Comparison of ENCODE assay signal across 10 cellular contexts in genomic region chr12:10501031-10501430, GRCh38. TPM values are rescaled to one million over a fixed set of nuclear protein-coding genes. Genes with fewer than 3 reads are reported as not detected.
DNase-seq lines count a peak whose midpoint lies in the region; ATAC-seq, FAIRE-seq and TF ChIP-seq lines count a peak whose summit lies in the region.
"Had no signal": no experiment of that assay in that cellular context is flagged by ENCODE, and none has a peak within 500 bp of the region (broad histone marks: within the 10 kb centered on the region; RNA-seq: fewer than 3 reads in every experiment).

No MANE protein-coding gene starts in this region.

- no peaks in the 10 kb centered on the region for H3K36me3 ChIP-seq in esophagus squamous epithelium

- WGBS in esophagus squamous epithelium, 2 donors, result 31 to 46% methylated on average over 3 of the region's 3 CpGs

- no peaks in the 10 kb centered on the region for H3K27me3 ChIP-seq in esophagus squamous epithelium

- TF ChIP-seq POLR2A in H54 (IDR thresholded peaks at IDR 0.05; ENCODE audit: low read depth, low read length) (no peak), esophagus squamous epithelium (IDR thresholded peaks at IDR 0.05) (no peak)

- H3K27ac Mint-ChIP-seq in CD14-positive monocyte, result no peak overlapping the region
- H3K27ac Mint-ChIP-seq in activated naive CD8-positive, alpha-beta T cell treated with anti-CD3 and anti-CD28 coated beads for 36 hours, result peak overlapping the region; percentile 55
- H3K27ac Mint-ChIP-seq in stimulated activated naive B cell treated with anti-CD40 and anti-IgM and Interleukin-4, amounts not matched to agents 10 μg/mL and 1 μg/mL and 100 μg/mL, for 72 hours, result no peak overlapping the region

- no peak overlapping the region for H3K4me3 Mint-ChIP-seq in CD14-positive monocyte
- H3K4me3 Mint-ChIP-seq in activated naive CD8-positive, alpha-beta T cell treated with anti-CD3 and anti-CD28 coated beads for 36 hours, result peak overlapping the region; percentile 1
- H3K4me3 Mint-ChIP-seq in stimulated activated naive B cell treated with anti-CD40 and anti-IgM and Interleukin-4, amounts not matched to agents 10 μg/mL and 1 μg/mL and 100 μg/mL, for 72 hours, result no peak overlapping the region

- ATAC-seq in HG03175 (IDR thresholded peaks at IDR 0.05; ENCODE audit: unreplicated experiment), result no peak
- no peak for ATAC-seq in stimulated activated naive B cell treated with anti-CD40 and anti-IgM and Interleukin-4, amounts not matched to agents 10 μg/mL and 1 μg/mL and 100 μg/mL, for 72 hours (replicated peaks)

- peaks cover 8% of the 10 kb centered on the region for H3K4me1 Mint-ChIP-seq in CD14-positive monocyte
- H3K4me1 Mint-ChIP-seq in activated naive CD8-positive, alpha-beta T cell treated with anti-CD3 and anti-CD28 coated beads for 36 hours, result peaks cover 65% of the 10 kb centered on the region
- peaks cover 0 to 2% of the 10 kb centered on the region in 2 donors for H3K4me1 Mint-ChIP-seq in stimulated activated naive B cell treated with anti-CD40 and anti-IgM and Interleukin-4, amounts not matched to agents 10 μg/mL and 1 μg/mL and 100 μg/mL, for 72 hours

- H3K36me3 Mint-ChIP-seq in CD14-positive monocyte, result no peaks in the 10 kb centered on the region
- H3K36me3 Mint-ChIP-seq in activated naive CD8-positive, alpha-beta T cell treated with anti-CD3 and anti-CD28 coated beads for 36 hours, result peaks cover 12% of the 10 kb centered on the region
- no peaks in the 10 kb centered on the region for H3K36me3 Mint-ChIP-seq in stimulated activated naive B cell treated with anti-CD40 and anti-IgM and Interleukin-4, amounts not matched to agents 10 μg/mL and 1 μg/mL and 100 μg/mL, for 72 hours

- H3K4me1 ChIP-seq in esophagus squamous epithelium, result no peaks in the 10 kb centered on the region

- H3K4me3 ChIP-seq in esophagus squamous epithelium, result no peak overlapping the region

- TF ChIP-seq CTCF in CD14-positive monocyte (IDR thresholded peaks at IDR 0.05) (peak; percentile 14), esophagus squamous epithelium (IDR thresholded peaks at IDR 0.05) (peak in 1 of 6 experiments; percentile 26)

- peaks cover 0 to 7% (median 3%) of the 10 kb centered on the region in 7 donors for H3K9me3 Mint-ChIP-seq in CD14-positive monocyte
- H3K9me3 Mint-ChIP-seq in activated naive CD8-positive, alpha-beta T cell treated with anti-CD3 and anti-CD28 coated beads for 36 hours, result peaks cover 5% of the 10 kb centered on the region
- no peaks in the 10 kb centered on the region for H3K9me3 Mint-ChIP-seq in stimulated activated naive B cell treated with anti-CD40 and anti-IgM and Interleukin-4, amounts not matched to agents 10 μg/mL and 1 μg/mL and 100 μg/mL, for 72 hours

- no peak for DNase-seq in CD14-positive monocyte (ENCODE audit: low spot score)
- DNase-seq in HT1080 (ENCODE audit: low read depth), result peak; percentile 29
- DNase-seq in activated naive CD8-positive, alpha-beta T cell treated with anti-CD3 and anti-CD28 coated beads for 36 hours, result no peak
- peak; percentile 7 for DNase-seq in kidney glomerular epithelial cell (lab: John Stamatoyannopoulos, UW)
- no peak for DNase-seq in stimulated activated naive B cell treated with anti-CD40 and anti-IgM and Interleukin-4, amounts not matched to agents 10 μg/mL and 1 μg/mL and 100 μg/mL, for 72 hours
- no peak for DNase-seq in H54 (ENCODE audit: insufficient read length, low spot score)
- no peak for DNase-seq in esophagus squamous epithelium (lab: John Stamatoyannopoulos, UW)
- DNase-seq: activated effector memory CD4-positive, alpha-beta T cell treated with anti-CD3 and anti-CD28 coated beads, Interleukin-2, amount 50 U/mL, for 16 hours; stimulated activated naive CD4-positive, alpha-beta T cell had no signal

- no peak for FAIRE-seq in H54 (lab: Jason Lieb, UNC)

- intact Hi-C loops in CD14-positive monocyte (cut with micrococcal nuclease), result no loop called here
- intact Hi-C loops in esophagus squamous epithelium (cut with DNase I), result no loop called here

- H3K9me3 ChIP-seq in esophagus squamous epithelium, result no peaks in the 10 kb centered on the region

- H3K27me3 Mint-ChIP-seq in CD14-positive monocyte (ENCODE audit: low read depth in 3 of 3), result peaks cover 1 to 7% (median 2%) of the 10 kb centered on the region in 3 donors
- H3K27me3 Mint-ChIP-seq in activated naive CD8-positive, alpha-beta T cell treated with anti-CD3 and anti-CD28 coated beads for 36 hours, result no peaks in the 10 kb centered on the region
- peaks cover under 1 to 15% of the 10 kb centered on the region in 2 donors for H3K27me3 Mint-ChIP-seq in stimulated activated naive B cell treated with anti-CD40 and anti-IgM and Interleukin-4, amounts not matched to agents 10 μg/mL and 1 μg/mL and 100 μg/mL, for 72 hours

- H3K27ac ChIP-seq in esophagus squamous epithelium, result no peak overlapping the region

RNA-seq across cellular contexts. Expression of gene EIF2S3B, which starts 4.7 kb away (rescaled TPM):
- under 1 TPM; 0.30 to 0.37 TPM for polyA plus RNA-seq in CD14-positive monocyte
- 1.3 and 1.4 TPM in 2 replicates for total RNA-seq in HT1080 (2014; rRNA removed; shearing (Covaris generic))
- polyA plus RNA-seq in HT1080 (2015; cell fraction: cytosol; rRNA removed), result 0.59 and 1.5 TPM in 2 replicates
- 1.5 and 2.0 TPM in 2 replicates for polyA plus RNA-seq in HT1080 (2015; cell fraction: nucleus; rRNA removed)
- 1 to 10 TPM; 2.4 to 2.6 TPM for total RNA-seq in activated naive CD8-positive, alpha-beta T cell treated with anti-CD3 and anti-CD28 coated beads for 36 hours
- total RNA-seq in esophagus squamous epithelium, result under 1 TPM; 0.18 to 0.50 (median 0.30) TPM

RNA-seq across cellular contexts. Expression of gene KLRC1, which starts 47.9 kb away (rescaled TPM):
- polyA plus RNA-seq in CD14-positive monocyte, result not detected
- 0.71 TPM in 1 of 2 replicates, not detected in the other for total RNA-seq in HT1080 (2014; rRNA removed; shearing (Covaris generic))
- polyA plus RNA-seq in HT1080 (2015; cell fraction: cytosol; rRNA removed), result 0.11 TPM in 1 of 2 replicates, not detected in the other
- 0.32 TPM in 1 of 2 replicates, not detected in the other for polyA plus RNA-seq in HT1080 (2015; cell fraction: nucleus; rRNA removed)
- total RNA-seq in activated naive CD8-positive, alpha-beta T cell treated with anti-CD3 and anti-CD28 coated beads for 36 hours, result under 1 TPM; 0.52 to 0.60 TPM
- 1 to 10 TPM in 2 of 4 donors, not detected in 2; 1.2 to 4.8 TPM for total RNA-seq in esophagus squamous epithelium

Comparison
In these comparisons a context has a peak if more than half of its experiments do, and no peak if none do; other contexts are left out.
1. DNase-seq: peak in HT1080 (single experiment) and kidney glomerular epithelial cell (single experiment); none in CD14-positive monocyte (single experiment), activated naive CD8-positive, alpha-beta T cell treated with anti-CD3 and anti-CD28 coated beads for 36 hours (single experiment), stimulated activated naive B cell treated with anti-CD40 and anti-IgM and Interleukin-4, amounts not matched to agents 10 μg/mL and 1 μg/mL and 100 μg/mL, for 72 hours (single experiment), H54 (single experiment) and esophagus squamous epithelium (single experiment).